ENCODE assay signal across 1 cellular context in genomic region chr4:156968479-156968984, GRCh38.
TF ChIP-seq lines count a peak whose summit lies in the region.

No MANE protein-coding gene starts in this region.

TF ChIP-seq in WTC11, 78 proteins besides CTCF, POLR2A, EP300 and RAD21 (continued from another document):
- TF ChIP-seq KAT7 (CRISPR knock-in tag; IDR thresholded peaks at IDR 0.05; ENCODE audit: borderline replicate concordance), result no peak
- TF ChIP-seq PRRX2 (CRISPR knock-in tag; IDR thresholded peaks at IDR 0.05), result no peak
- no peak for TF ChIP-seq ATF1 (CRISPR knock-in tag; IDR thresholded peaks at IDR 0.05)
- no peak for TF ChIP-seq STAT6 (CRISPR knock-in tag; conservative IDR thresholded peaks at IDR 0.05; ENCODE audit: low read depth)
- no peak for TF ChIP-seq TEAD1 (CRISPR knock-in tag; IDR thresholded peaks at IDR 0.05)
- TF ChIP-seq USF2 (CRISPR knock-in tag; IDR thresholded peaks at IDR 0.05), result no peak
- TF ChIP-seq MAX (CRISPR knock-in tag; IDR thresholded peaks at IDR 0.05), result no peak
